Comparison of ENCODE assay signal across 22 cellular contexts in the genomic region with DNA sequence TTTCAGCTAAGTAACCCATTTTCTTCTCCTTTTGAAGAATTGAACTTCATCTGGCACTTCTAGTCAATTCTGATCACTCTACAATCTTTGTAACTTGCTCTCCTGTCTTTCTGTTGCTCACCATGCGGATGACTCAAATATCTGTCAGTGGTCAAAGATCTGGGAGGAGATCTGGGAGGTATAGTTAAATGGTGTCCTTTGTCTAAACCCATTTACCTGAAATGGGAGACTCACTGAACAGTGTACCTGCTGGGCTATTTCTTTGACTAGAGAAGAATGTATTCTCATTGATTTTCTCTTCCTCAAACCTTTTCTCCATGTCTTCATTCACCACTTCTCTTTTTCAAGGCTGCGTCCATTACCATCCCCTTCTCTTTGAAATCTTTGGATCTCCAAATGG. TPM values are rescaled to one million over a fixed set of nuclear protein-coding genes. Genes with fewer than 3 reads are reported as not detected.
"Had no signal": no experiment of that assay in that cellular context is flagged by ENCODE, and none has a peak within 500 bp of the region (broad histone marks: within the 10 kb centered on the region; RNA-seq: fewer than 3 reads in every experiment).

No MANE protein-coding gene starts in this region.

- H3K4me1 Mint-ChIP-seq: naive thymus-derived CD8-positive, alpha-beta T cell; stimulated activated naive B cell treated with anti-CD40 and anti-IgM and Interleukin-4, amounts not matched to agents 10 μg/mL and 1 μg/mL and 100 μg/mL, for 72 hours; stimulated activated naive CD8-positive, alpha-beta T cell treated with anti-CD3 and anti-CD28 coated beads, Interleukin-15, amount 100 ng/mL, for 72 hours had no signal

- H3K36me3 ChIP-seq: neutrophil, spleen, tibial nerve, upper lobe of right lung, vagina had no signal

- H3K4me3 Mint-ChIP-seq: dendritic cell treated with granulocyte-macrophage colony-stimulating factor and Interleukin-4, amounts not matched to agents 40 ng/mL and 50 ng/mL, for 4 days; naive thymus-derived CD8-positive, alpha-beta T cell; stimulated activated naive B cell treated with anti-CD40 and anti-IgM and Interleukin-4, amounts not matched to agents 10 μg/mL and 1 μg/mL and 100 μg/mL, for 72 hours; stimulated activated naive CD8-positive, alpha-beta T cell treated with anti-CD3 and anti-CD28 coated beads, Interleukin-15, amount 100 ng/mL, for 72 hours had no signal

- H3K27ac Mint-ChIP-seq: dendritic cell treated with granulocyte-macrophage colony-stimulating factor and Interleukin-4, amounts not matched to agents 40 ng/mL and 50 ng/mL, for 4 days; naive thymus-derived CD8-positive, alpha-beta T cell; stimulated activated naive B cell treated with anti-CD40 and anti-IgM and Interleukin-4, amounts not matched to agents 10 μg/mL and 1 μg/mL and 100 μg/mL, for 72 hours; stimulated activated naive CD8-positive, alpha-beta T cell treated with anti-CD3 and anti-CD28 coated beads, Interleukin-15, amount 100 ng/mL, for 72 hours had no signal

- H3K4me3 ChIP-seq: hepatocyte, mucosa of descending colon, psoas muscle, spleen, testis, tibial nerve, upper lobe of right lung, vagina had no signal

- H3K27me3 Mint-ChIP-seq: dendritic cell treated with granulocyte-macrophage colony-stimulating factor and Interleukin-4, amounts not matched to agents 40 ng/mL and 50 ng/mL, for 4 days; naive thymus-derived CD8-positive, alpha-beta T cell; stimulated activated naive B cell treated with anti-CD40 and anti-IgM and Interleukin-4, amounts not matched to agents 10 μg/mL and 1 μg/mL and 100 μg/mL, for 72 hours; stimulated activated naive CD8-positive, alpha-beta T cell treated with anti-CD3 and anti-CD28 coated beads, Interleukin-15, amount 100 ng/mL, for 72 hours had no signal

- DNase-seq: erythroblast; foreskin melanocyte; head of caudate nucleus; kidney glomerular epithelial cell; mucosa of descending colon; naive thymus-derived CD8-positive, alpha-beta T cell; psoas muscle; spleen; stimulated activated CD4-positive, alpha-beta T cell treated with anti-CD3 and anti-CD28 coated beads, Interleukin-15, amount 100 ng/mL, for 24 hours; stimulated activated CD4-positive, alpha-beta T cell treated with anti-CD3 and anti-CD28 coated beads, Interleukin-1b, Interleukin-23, amount 100 ng/mL, for 48 hours; stimulated activated CD4-positive, alpha-beta T cell treated with anti-CD3 and anti-CD28 coated beads, Interleukin-4, amount 100 ng/mL, for 4 hours; stimulated activated naive B cell treated with anti-CD40 and anti-IgM and Interleukin-4, amounts not matched to agents 10 μg/mL and 1 μg/mL and 100 μg/mL, for 72 hours; stimulated activated naive CD8-positive, alpha-beta T cell treated with anti-CD3 and anti-CD28 coated beads, Interleukin-15, amount 100 ng/mL, for 72 hours; testis; upper lobe of right lung had no signal

- H3K9me3 ChIP-seq: mucosa of descending colon, neutrophil, psoas muscle, testis, tibial nerve, upper lobe of right lung, vagina had no signal

- H3K27ac ChIP-seq: hepatocyte, neutrophil, psoas muscle, spleen, testis, tibial nerve, upper lobe of right lung, vagina had no signal

- H3K4me1 ChIP-seq: psoas muscle, spleen, testis, tibial nerve, upper lobe of right lung, vagina had no signal

- H3K4me2 ChIP-seq: hepatocyte had no signal

- H2AFZ ChIP-seq: hepatocyte had no signal

- H3K9me3 Mint-ChIP-seq: dendritic cell treated with granulocyte-macrophage colony-stimulating factor and Interleukin-4, amounts not matched to agents 40 ng/mL and 50 ng/mL, for 4 days had no signal

- H3K79me2 ChIP-seq: hepatocyte had no signal

- ATAC-seq: left lobe of liver; mucosa of descending colon; naive thymus-derived CD8-positive, alpha-beta T cell; psoas muscle; sciatic nerve; stimulated activated naive B cell treated with anti-CD40 and anti-IgM and Interleukin-4, amounts not matched to agents 10 μg/mL and 1 μg/mL and 100 μg/mL, for 72 hours; stimulated activated naive CD8-positive, alpha-beta T cell treated with anti-CD3 and anti-CD28 coated beads, Interleukin-15, amount 100 ng/mL, for 72 hours; upper lobe of right lung had no signal

- H3K36me3 Mint-ChIP-seq: naive thymus-derived CD8-positive, alpha-beta T cell; stimulated activated naive B cell treated with anti-CD40 and anti-IgM and Interleukin-4, amounts not matched to agents 10 μg/mL and 1 μg/mL and 100 μg/mL, for 72 hours had no signal

- H3K27me3 ChIP-seq: hepatocyte, neutrophil, spleen, testis, tibial nerve, upper lobe of right lung, vagina had no signal

RNA-seq across cellular contexts. Expression of gene PCLO, which starts 42.0 kb away (rescaled TPM):
- total RNA-seq: naive thymus-derived CD8-positive, alpha-beta T cell had no signal
- polyA plus RNA-seq: naive thymus-derived CD8-positive, alpha-beta T cell had no signal
